ENCODE assay signal across 9 cellular contexts in the genomic region with DNA sequence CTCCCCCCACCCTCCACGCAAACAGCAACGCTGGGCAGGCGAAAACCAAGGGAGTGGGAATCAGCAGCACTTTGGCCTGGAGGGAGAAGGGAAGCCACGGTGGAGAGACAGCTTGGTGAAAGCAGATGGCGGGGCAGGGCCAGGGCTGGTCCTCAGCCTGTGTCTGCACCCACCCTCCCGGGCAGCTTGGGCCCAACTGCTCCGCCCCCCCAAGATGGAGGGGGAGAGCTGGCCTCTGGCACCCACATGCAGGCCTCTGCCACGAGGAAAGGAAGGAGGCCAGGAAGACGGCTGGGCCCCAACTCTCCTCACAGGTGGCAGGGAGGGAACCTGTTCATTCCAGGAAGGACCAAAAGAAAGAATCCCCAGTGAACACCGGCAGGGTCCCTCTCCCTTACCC. TPM values are rescaled to one million over a fixed set of nuclear protein-coding genes. Genes with fewer than 3 reads are reported as not detected.
DNase-seq lines count a peak whose midpoint lies in the region; ATAC-seq and TF ChIP-seq lines count a peak whose summit lies in the region.
"Had no signal": no experiment of that assay in that cellular context is flagged by ENCODE, and none has a peak within 500 bp of the region (broad histone marks: within the 10 kb centered on the region; RNA-seq: fewer than 3 reads in every experiment).

No MANE protein-coding gene starts in this region.

- H3K9me3 ChIP-seq in SJSA1 (replicated peaks) (no peaks in the 10 kb centered on the region), gastroesophageal sphincter (no peaks in the 10 kb centered on the region), sigmoid colon (no peaks in the 10 kb centered on the region)

- TF ChIP-seq CTCF in gastroesophageal sphincter (IDR thresholded peaks at IDR 0.05) (no peak), sigmoid colon (IDR thresholded peaks at IDR 0.05) (no peak)

- ATAC-seq in gastroesophageal sphincter (no peak), GM21786 (IDR thresholded peaks at IDR 0.05; ENCODE audit: unreplicated experiment) (no peak), esophagus mucosa (no peak)

- H3K4me3 ChIP-seq in SJSA1 (no peak overlapping the region), gastroesophageal sphincter (no peak overlapping the region), sigmoid colon (no peak overlapping the region)

- H3K4me1 ChIP-seq in SJSA1 (replicated peaks) (peaks cover 28% of the 10 kb centered on the region), gastroesophageal sphincter (peaks cover 0 to 36% (median 27%) of the 10 kb centered on the region in 3 donors), sigmoid colon (peaks cover 0 to 39% (median 33%) of the 10 kb centered on the region in 4 donors)

- H3K36me3 ChIP-seq in SJSA1 (peaks cover 72% of the 10 kb centered on the region), gastroesophageal sphincter (peaks cover 0 to 65% of the 10 kb centered on the region in 2 donors), sigmoid colon (peaks cover 0 to 36% (median 12%) of the 10 kb centered on the region in 4 donors)

- no peak for TF ChIP-seq EP300 in gastroesophageal sphincter (IDR thresholded peaks at IDR 0.05)
- TF ChIP-seq EP300 in sigmoid colon (IDR thresholded peaks at IDR 0.05): no peak

- H3K27ac ChIP-seq in SJSA1 (peak overlapping the region; percentile 99), gastroesophageal sphincter (peak overlapping the region; percentile 12 to 91 (median 86)), sigmoid colon (peak overlapping the region; percentile 86 to 91 (median 90))

- no peak for TF ChIP-seq POLR2A in gastroesophageal sphincter (IDR thresholded peaks at IDR 0.05)
- no peak for TF ChIP-seq POLR2A in sigmoid colon (IDR thresholded peaks at IDR 0.05)

- peak; percentile 94 for DNase-seq in DMS 273 (lab: John Stamatoyannopoulos, UW; ENCODE audit: unreplicated experiment)
- no peak for DNase-seq in SJSA1 (ENCODE audit: low read depth in 1 of 2, low spot score in 2 of 2)
- DNase-seq in sigmoid colon: no peak
- DNase-seq in stimulated activated CD4-positive, alpha-beta T cell treated with anti-CD3 and anti-CD28 coated beads, Interleukin-12 subunit alpha, Interleukin-12 subunit beta, amount 100 ng/mL, for 4 hours: no peak
- no peak for DNase-seq in HCEC 1CT
- DNase-seq: activated naive CD4-positive, alpha-beta T cell treated with anti-CD3 and anti-CD28 coated beads for 36 hours had no signal

- no peaks in the 10 kb centered on the region for H3K27me3 ChIP-seq in SJSA1 (replicated peaks)
- H3K27me3 ChIP-seq in gastroesophageal sphincter: no peaks in the 10 kb centered on the region
- H3K27me3 ChIP-seq in sigmoid colon: no peaks in the 10 kb centered on the region

- 80% methylated on average over 1 of the region's 10 CpGs; no CpG with 5 or more reads in 1 of the 2 donors for WGBS in gastroesophageal sphincter (ENCODE audit: low coverage in 1 of 2), 2 donors
- WGBS in sigmoid colon, 2 donors: 73 to 75% methylated on average over 10 of the region's 10 CpGs

- intact Hi-C loops in sigmoid colon (cut with DNase I): loop anchor here (5.0 to 10.0 kb wide), 2 partner anchors 38 to 105 kb away; a partner anchor contains a TSS

RNA-seq across cellular contexts. Expression of a gene that starts 17.9 kb away (rescaled TPM):
- 45.7 and 52.1 TPM in 2 replicates for total RNA-seq in SJSA1 (2014; rRNA removed; shearing (Covaris generic))
- total RNA-seq in gastroesophageal sphincter (10 to 100 TPM; 21.2 to 93.7 (median 51.2) TPM), sigmoid colon (100 to 1,000 TPM in 1 of 4 donors, 10 to 100 TPM in 3; 15.3 to 104 (median 26.1) TPM), esophagus mucosa (35.6 TPM)
- polyA plus RNA-seq in sigmoid colon: 10 to 100 TPM; 18.5 to 41.4 (median 35.4) TPM

RNA-seq across cellular contexts. Expression of a gene that starts 38.0 kb away (rescaled TPM):
- total RNA-seq in SJSA1 (2014; rRNA removed; shearing (Covaris generic)): 1.0 and 2.5 TPM in 2 replicates
- total RNA-seq in gastroesophageal sphincter: 10 to 100 TPM in 3 of 4 donors, 1 to 10 TPM in 1; 4.4 to 30.5 (median 22.0) TPM
- 10 to 100 TPM; 10.7 to 36.2 (median 26.5) TPM for total RNA-seq in sigmoid colon
- polyA plus RNA-seq in sigmoid colon: 10 to 100 TPM in 1 of 3 donors, 1 to 10 TPM in 2; 6.6 to 21.1 (median 8.6) TPM
- 12.8 TPM for total RNA-seq in esophagus mucosa

RNA-seq across cellular contexts. Expression of a gene that starts 53.2 kb away (rescaled TPM):
- 22.0 and 23.8 TPM in 2 replicates for total RNA-seq in SJSA1 (2014; rRNA removed; shearing (Covaris generic))
- 100 to 1,000 TPM in 1 of 4 donors, 10 to 100 TPM in 3; 52.0 to 108 (median 64.9) TPM for total RNA-seq in gastroesophageal sphincter
- total RNA-seq in sigmoid colon: 10 to 100 TPM; 42.6 to 96.4 (median 68.1) TPM
- 10 to 100 TPM in 1 of 3 donors, 1 to 10 TPM in 2; 7.2 to 34.3 (median 8.1) TPM for polyA plus RNA-seq in sigmoid colon
- total RNA-seq in esophagus mucosa: 22.6 TPM
